In the genomic region with DNA sequence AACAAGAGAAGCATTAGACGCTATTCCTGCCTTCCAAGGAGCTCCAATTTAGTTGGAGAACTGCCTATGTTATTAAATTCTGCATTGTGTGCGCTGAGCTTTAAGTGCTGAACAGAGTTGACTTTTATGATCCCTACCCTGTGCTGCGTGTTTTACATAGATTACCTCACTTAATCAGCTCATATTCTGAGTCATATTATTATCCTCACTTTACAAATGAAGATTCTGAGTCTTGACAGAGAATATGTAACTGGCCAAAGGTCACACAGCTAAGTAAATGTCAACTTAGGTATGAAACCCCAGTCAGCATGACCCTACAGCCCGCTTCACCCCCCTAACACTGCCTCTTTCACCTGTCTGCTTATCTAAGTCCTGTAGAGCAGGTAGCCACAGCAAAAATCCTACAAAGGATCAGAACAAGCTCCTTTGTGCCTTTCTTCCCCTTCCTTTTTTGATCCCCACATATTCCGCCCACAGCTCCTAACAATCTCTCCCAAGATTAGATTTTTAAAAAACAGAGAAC, we compare ENCODE assay signal across 26 cellular contexts. TPM values are rescaled to one million over a fixed set of nuclear protein-coding genes. Genes with fewer than 3 reads are reported as not detected.
DNase-seq lines count a peak whose midpoint lies in the region; ATAC-seq and TF ChIP-seq lines count a peak whose summit lies in the region.
"Had no signal": no experiment of that assay in that cellular context is flagged by ENCODE, and none has a peak within 500 bp of the region (broad histone marks: within the 10 kb centered on the region; RNA-seq: fewer than 3 reads in every experiment).

No MANE protein-coding gene starts in this region.

- CTCF ChIA-PET in Calu3 (lab: Charles Lee) = interaction anchor here (0.7 to 1.4 kb wide), 2 partner anchors 36 to 185 kb away, joined by 3 to 7 read pairs; no protein-coding TSS in a partner anchor

- no peak overlapping the region for H3K4me3 ChIP-seq in LNCaP clone FGC (ENCODE audit: low read depth, low read length)
- H3K4me3 ChIP-seq: PC-9, SK-N-MC had no signal

- H3K9me3 ChIP-seq in T-helper 17 cell (ENCODE audit: control insufficient read depth, low read length, poor library complexity, severe bottlenecking) = no peaks in the 10 kb centered on the region
- H3K9me3 ChIP-seq: BE2C had no signal

- ATAC-seq in T-helper 17 cell = no peak
- ATAC-seq in left colon = peak; percentile 95

- intact Hi-C loops in Calu3 (cut with micrococcal nuclease; ENCODE audit: unreplicated experiment) (loop anchor here (2.0 to 5.0 kb wide), 2 partner anchors 61 to 194 kb away; no protein-coding TSS in a partner anchor), left colon (cut with DNase I, micrococcal nuclease) (loop anchor here in 1 of 2 donors (10.0 kb wide), 1 partner anchor 191 kb away; no protein-coding TSS in a partner anchor)

- no peaks in the 10 kb centered on the region for H3K9me3 Mint-ChIP-seq in Calu3 (ENCODE audit: low read depth, unreplicated experiment)
- H3K9me3 Mint-ChIP-seq: HFFc6 had no signal

- TF ChIP-seq CTCF in Calu3 (IDR thresholded peaks at IDR 0.05; ENCODE audit: unreplicated experiment) (no peak), LNCaP clone FGC (IDR thresholded peaks at IDR 0.05; ENCODE audit: control insufficient read depth, extremely low read depth, insufficient read depth) (no peak)

- BruUV-seq in Calu3 (replicated peaks; lab: Mats Ljungman, UMichigan) = no TSS peak

- H3K4me1 Mint-ChIP-seq in Calu3 (ENCODE audit: low read depth, unreplicated experiment) = peaks cover 36% of the 10 kb centered on the region
- H3K4me1 Mint-ChIP-seq in T-helper 17 cell = peaks cover 7% of the 10 kb centered on the region

- DNase-seq in Calu3 (no peak), LNCaP clone FGC (ENCODE audit: low read depth) (peak; percentile 3), T-helper 17 cell (no peak), left colon (no peak), SKM-1 treated with dmso at 0.1 percent for 144 hours (lab: John Stamatoyannopoulos, UW; ENCODE audit: unreplicated experiment) (no peak), kidney glomerular epithelial cell (lab: John Stamatoyannopoulos, UW) (no peak), activated gamma-delta T cell (lab: John Stamatoyannopoulos, UW) (no peak), SW 1271 (lab: John Stamatoyannopoulos, UW) (no peak)
- DNase-seq: BE2C; CD4-positive, CD25-positive, alpha-beta regulatory T cell; DMS 273 treated with DMSO at 0.1 percent for 48 hours; DMS79 treated with DMSO at 0.1 percent for 48 hours; H7; HFFc6; MV-4-11; NCI-H1105 treated with DMSO at 0.1 percent for 48 hours; NCI-H1694; NCI-H2081; NCI-H2171; NCI-H446; PC-9; SHP77 treated with DMSO at 0.1 percent for 48 hours had no signal

- no peaks in the 10 kb centered on the region for H3K27me3 Mint-ChIP-seq in Calu3 (ENCODE audit: unreplicated experiment)
- H3K27me3 Mint-ChIP-seq in T-helper 17 cell = no peaks in the 10 kb centered on the region
- H3K27me3 Mint-ChIP-seq: CD4-positive, CD25-positive, alpha-beta regulatory T cell had no signal

- H3K4me3 Mint-ChIP-seq in Calu3 (ENCODE audit: low read depth, unreplicated experiment) (no peak overlapping the region), T-helper 17 cell (no peak overlapping the region)
- H3K4me3 Mint-ChIP-seq: HFFc6 had no signal

- peak overlapping the region; percentile 88 for H3K27ac Mint-ChIP-seq in Calu3 (ENCODE audit: unreplicated experiment)
- peak overlapping the region; percentile 57 for H3K27ac Mint-ChIP-seq in T-helper 17 cell
- H3K27ac Mint-ChIP-seq: CD4-positive, CD25-positive, alpha-beta regulatory T cell; HFFc6 had no signal

- H3K36me3 Mint-ChIP-seq in Calu3 (ENCODE audit: insufficient read depth, unreplicated experiment) (peaks cover 5% of the 10 kb centered on the region), T-helper 17 cell (ENCODE audit: low read depth) (peaks cover 4% of the 10 kb centered on the region)

RNA-seq across cellular contexts. Expression of a gene that starts 19.8 kb away (rescaled TPM):
- total RNA-seq in Calu3 (2022) (7.4 and 9.6 TPM in 2 replicates), T-helper 17 cell (1 to 10 TPM; 1.5 to 1.9 TPM), left colon (under 1 TPM; 0.47 to 0.73 TPM)

RNA-seq across cellular contexts. Expression of a gene that starts 47.5 kb away (rescaled TPM):
- 15.3 and 15.9 TPM in 2 replicates for total RNA-seq in Calu3 (2022)
- total RNA-seq in T-helper 17 cell = 1 to 10 TPM; 4.4 to 5.7 TPM
- total RNA-seq in left colon = 10 to 100 TPM in 1 of 2 donors, 1 to 10 TPM in 1; 9.1 to 11.8 TPM

RNA-seq across cellular contexts. Expression of a gene that starts 53.7 kb away (rescaled TPM):
- not detected in 2 replicates for total RNA-seq in Calu3 (2022)
- total RNA-seq in T-helper 17 cell = not detected
- not detected for total RNA-seq in left colon
- total RNA-seq: A673; CD4-positive, CD25-positive, alpha-beta regulatory T cell; H7; HFFc6; HT1080; M059J; PC-9 had no signal
